Comparison of ENCODE assay signal across 23 cellular contexts in the genomic region with DNA sequence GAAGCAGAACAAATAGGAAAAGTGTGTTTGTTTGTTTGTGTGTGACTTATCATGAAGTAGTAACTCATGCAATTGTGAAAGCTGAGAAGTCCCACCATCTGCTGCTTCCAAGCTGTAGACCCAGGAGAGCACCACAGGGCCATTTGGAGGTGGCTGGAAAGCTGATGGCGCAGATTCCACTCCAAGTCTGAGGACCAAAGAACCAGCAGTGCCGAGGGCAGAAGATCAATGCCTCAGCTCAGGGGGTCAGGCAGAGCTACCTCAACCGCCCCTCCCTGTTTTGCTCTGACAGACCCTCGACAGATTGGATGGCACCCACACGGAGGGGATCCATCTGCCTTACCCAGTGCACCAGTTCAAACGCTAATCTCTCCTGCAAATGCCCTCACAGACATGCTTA.
DNase-seq lines count a peak whose midpoint lies in the region; ATAC-seq and TF ChIP-seq lines count a peak whose summit lies in the region.
"Had no signal": no experiment of that assay in that cellular context is flagged by ENCODE, and none has a peak within 500 bp of the region (broad histone marks: within the 10 kb centered on the region; RNA-seq: fewer than 3 reads in every experiment).

No MANE protein-coding gene starts in this region.

- peak; percentile 36 for DNase-seq in right atrium auricular region (ENCODE audit: low spot score)
- DNase-seq in left ventricle myocardium inferior = no peak
- peak; percentile 55 for DNase-seq in NCI-H524 treated with DMSO at 0.1 percent for 48 hours (lab: John Stamatoyannopoulos, UW)
- peak; percentile 22 for DNase-seq in sciatic nerve (ENCODE audit: low spot score)
- DNase-seq in erythroblast (lab: John Stamatoyannopoulos, UW) = no peak
- DNase-seq in SHP77 (lab: John Stamatoyannopoulos, UW) = no peak
- DNase-seq in NCI-H1417 (lab: John Stamatoyannopoulos, UW) = no peak
- DNase-seq: AML-193; CD4-positive, alpha-beta T cell; DND-41; MM.1S; NCI-H1417 treated with DMSO at 0.1 percent for 48 hours; NCI-H187 treated with DMSO at 0.1 percent for 48 hours; NCI-H446; NCI-H526 treated with DMSO at 0.1 percent for 48 hours; PC-9 had no signal

- H3K4me3 ChIP-seq in right atrium auricular region = no peak overlapping the region
- no peak overlapping the region for H3K4me3 ChIP-seq in left ventricle myocardium inferior
- H3K4me3 ChIP-seq: A549; BLaER1 treated with 17β-estradiol and CSF1 and Interleukin-3, amounts not matched to agents 10 nM and 100 nM; PC-9; SJSA1 had no signal

- no peak for TF ChIP-seq POLR2A in erythroblast (IDR thresholded peaks at IDR 0.05; ENCODE audit: low read length)

- ATAC-seq in sciatic nerve = no peak
- ATAC-seq: A549, HCT116, Right ventricle myocardium inferior had no signal

- intact Hi-C loops in left ventricle myocardium inferior (cut with micrococcal nuclease) = no loop called here
- intact Hi-C loops in sciatic nerve (cut with DNase I) = no loop called here

- no peak overlapping the region for H3K27ac ChIP-seq in right atrium auricular region
- no peak overlapping the region for H3K27ac ChIP-seq in left ventricle myocardium inferior (replicated peaks)
- H3K27ac ChIP-seq: A549; BLaER1 treated with 17β-estradiol and CSF1 and Interleukin-3, amounts not matched to agents 10 nM and 100 nM; HL-60; KMS-11; PC-9; SJSA1 had no signal

- H3K27me3 ChIP-seq in right atrium auricular region = no peaks in the 10 kb centered on the region
- peaks cover 64% of the 10 kb centered on the region for H3K27me3 ChIP-seq in left ventricle myocardium inferior (ENCODE audit: low read depth)

- H3K4me1 ChIP-seq in right atrium auricular region (no peaks in the 10 kb centered on the region), left ventricle myocardium inferior (no peaks in the 10 kb centered on the region)
- H3K4me1 ChIP-seq: A549; BLaER1 treated with 17β-estradiol and CSF1 and Interleukin-3, amounts not matched to agents 10 nM and 100 nM; SJSA1 had no signal

- H3K36me3 ChIP-seq in right atrium auricular region (no peaks in the 10 kb centered on the region), left ventricle myocardium inferior (no peaks in the 10 kb centered on the region)
- H3K36me3 ChIP-seq: BLaER1 treated with 17β-estradiol and CSF1 and Interleukin-3, amounts not matched to agents 10 nM and 100 nM; SJSA1 had no signal

- peaks cover 0 to 24% of the 10 kb centered on the region in 2 donors for H3K9me3 ChIP-seq in right atrium auricular region
- peaks cover 33% of the 10 kb centered on the region for H3K9me3 ChIP-seq in left ventricle myocardium inferior (replicated peaks)
- H3K9me3 ChIP-seq: SJSA1 had no signal

- TF ChIP-seq CTCF in right atrium auricular region (IDR thresholded peaks at IDR 0.05) (no peak), left ventricle myocardium inferior (IDR thresholded peaks at IDR 0.05; ENCODE audit: borderline replicate concordance) (no peak)

Comparison
In these comparisons a context has a peak if more than half of its experiments do, and no peak if none do; other contexts are left out.
1. DNase-seq: peak in right atrium auricular region (single experiment), NCI-H524 treated with DMSO at 0.1 percent for 48 hours (single experiment) and sciatic nerve (single experiment); none in left ventricle myocardium inferior (single experiment), erythroblast (0 of 2), SHP77 (0 of 2) and NCI-H1417 (0 of 3).